8 cellular contexts compared by ENCODE assay signal in genomic region chr12:82627799-82628198, GRCh38. TPM values are rescaled to one million over a fixed set of nuclear protein-coding genes. Genes with fewer than 3 reads are reported as not detected.
DNase-seq lines count a peak whose midpoint lies in the region; ATAC-seq and TF ChIP-seq lines count a peak whose summit lies in the region.

No MANE protein-coding gene starts in this region.

- intact Hi-C loops in PC-9 (cut with micrococcal nuclease; ENCODE audit: unreplicated experiment) = loop anchor here (1.0 to 10.0 kb wide), 4 partner anchors 100 to 983 kb away; no protein-coding TSS in a partner anchor

- no peak overlapping the region for H3K27ac ChIP-seq in PC-9
- H3K27ac ChIP-seq in iPS DF 6.9 (ENCODE audit: low read length) = no peak overlapping the region

- no peaks in the 10 kb centered on the region for H3K9me2 ChIP-seq in PC-9 (ENCODE audit: insufficient read depth)

- H3K4me2 ChIP-seq in PC-9 = no peak overlapping the region

- H3K9me3 ChIP-seq in PC-9 (ENCODE audit: insufficient read depth, low read depth) (no peaks in the 10 kb centered on the region), iPS DF 6.9 (ENCODE audit: control insufficient read depth, insufficient read depth, low read length) (no peaks in the 10 kb centered on the region)

- no peaks in the 10 kb centered on the region for H3K4me1 ChIP-seq in PC-9 (replicated peaks; ENCODE audit: insufficient read depth)
- no peaks in the 10 kb centered on the region for H3K4me1 ChIP-seq in iPS DF 6.9 (ENCODE audit: control insufficient read depth, insufficient read depth, low read length)

- H3F3A ChIP-seq in PC-9 (ENCODE audit: insufficient read depth, low read depth) = no peaks in the 10 kb centered on the region

- no peaks in the 10 kb centered on the region for H3K36me3 ChIP-seq in PC-9 (ENCODE audit: low read depth)
- no peaks in the 10 kb centered on the region for H3K36me3 ChIP-seq in iPS DF 6.9 (ENCODE audit: control insufficient read depth, insufficient read depth, low read length)

- H2AFZ ChIP-seq in PC-9 = no peak overlapping the region

- H3K4me3 ChIP-seq in GM12865 (ENCODE audit: low read depth, low read length) (no peak overlapping the region), PC-9 (no peak overlapping the region), iPS DF 6.9 (ENCODE audit: low read length) (no peak overlapping the region)

- no TSS peak for BruUV-seq in PC-9 (replicated peaks; lab: Mats Ljungman, UMichigan)

- WGBS in iPS DF 6.9 (ENCODE audit: insufficient coverage, insufficient read length) = no CpG with 5 or more reads among the region's 7 CpGs

- no peaks in the 10 kb centered on the region for H4K20me1 ChIP-seq in PC-9 (ENCODE audit: insufficient read depth)

- peak; percentile 53 for DNase-seq in GM12865 (ENCODE audit: low read depth)
- no peak for DNase-seq in PC-9
- DNase-seq in iPS DF 6.9 (ENCODE audit: low read depth, low spot score) = peak; percentile 7
- DNase-seq in middle frontal gyrus (ENCODE audit: extremely low spot score, low spot score) = no peak
- DNase-seq in activated effector memory CD4-positive, alpha-beta T cell treated with Interleukin-2 at 50 U/mL for 16 hours = no peak

- H3K79me2 ChIP-seq in PC-9 (ENCODE audit: low read depth) = no peaks in the 10 kb centered on the region

- peak; percentile 71 for ATAC-seq in HG02678 (IDR thresholded peaks at IDR 0.05; ENCODE audit: unreplicated experiment)
- ATAC-seq in GM19023 (IDR thresholded peaks at IDR 0.05; ENCODE audit: unreplicated experiment) = no peak
- no peak for ATAC-seq in GM21528 (IDR thresholded peaks at IDR 0.05; ENCODE audit: low FRiP score, unreplicated experiment)

- POLR2A ChIA-PET in PC-9 (lab: Charles Lee; ENCODE audit: unreplicated experiment) = no interaction called here

- CTCF ChIA-PET in PC-9 (lab: Charles Lee) = no interaction called here

- H3K27me3 ChIP-seq in PC-9 (ENCODE audit: insufficient read depth, low read depth) = no peaks in the 10 kb centered on the region
- H3K27me3 ChIP-seq in iPS DF 6.9 (ENCODE audit: control insufficient read depth, insufficient read depth, low read length) = no peaks in the 10 kb centered on the region

- TF ChIP-seq CTCF in GM12865 (IDR thresholded peaks at IDR 0.05; ENCODE audit: insufficient read depth, low read depth, low read length, missing control alignments) (peak; percentile 52), PC-9 (conservative IDR thresholded peaks at IDR 0.05) (peak; percentile 70)

RNA-seq across cellular contexts. Expression of gene TMTC2, which starts 58.9 kb away (rescaled TPM):
- 8.3 and 8.6 TPM in 2 replicates for total RNA-seq in PC-9 (2021)

Comparison
In these comparisons a context has a peak if more than half of its experiments do, and no peak if none do; other contexts are left out.
1. DNase-seq: peak in GM12865 (single experiment) and iPS DF 6.9 (single experiment); none in PC-9 (0 of 2), middle frontal gyrus (single experiment) and activated effector memory CD4-positive, alpha-beta T cell treated with Interleukin-2 at 50 U/mL for 16 hours (single experiment).